Comparison of ENCODE assay signal across 15 cellular contexts in the genomic region with DNA sequence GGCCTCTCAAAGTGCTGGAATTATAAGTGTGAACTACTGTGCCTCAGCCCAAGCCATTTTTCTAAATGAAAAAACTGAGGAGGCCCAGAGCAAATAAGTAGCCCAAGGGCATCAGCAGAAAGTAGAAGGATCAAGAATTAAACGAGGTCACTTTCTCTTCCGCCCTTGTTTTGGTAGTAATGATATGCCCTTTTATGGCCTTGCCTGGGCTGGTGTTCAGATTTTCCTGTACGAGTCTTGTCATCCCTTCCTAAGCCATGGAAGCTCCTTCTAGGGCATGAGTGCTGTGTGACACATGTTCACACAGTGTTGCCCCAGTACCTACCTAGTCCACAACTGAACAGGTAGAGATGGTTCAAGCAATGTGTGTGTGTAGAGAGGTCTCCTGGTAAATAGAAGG. TPM values are rescaled to one million over a fixed set of nuclear protein-coding genes. Genes with fewer than 3 reads are reported as not detected.
A peak's percentile ranks its signal among the peaks of the same experiment; 100 is the strongest.
DNase-seq lines count a peak whose midpoint lies in the region; ATAC-seq and TF ChIP-seq lines count a peak whose summit lies in the region.
"Had no signal": no experiment of that assay in that cellular context is flagged by ENCODE, and none has a peak within 500 bp of the region (broad histone marks: within the 10 kb centered on the region; RNA-seq: fewer than 3 reads in every experiment).

No MANE protein-coding gene starts in this region.

- peaks cover 13% of the 10 kb centered on the region for H3K9me1 ChIP-seq in IMR-90 (ENCODE audit: insufficient read depth, low read length)

- H4K8ac ChIP-seq in IMR-90 (ENCODE audit: low read depth in 2 of 2, low read length in 2 of 2): no peak overlapping the region

- intact Hi-C loops in CD4-positive, alpha-beta memory T cell (cut with micrococcal nuclease): loop anchor here (10.0 kb wide), 1 partner anchor 506 kb away; a partner anchor contains a TSS
- intact Hi-C loops in IMR-90 (cut with micrococcal nuclease): no loop called here
- intact Hi-C loops in naive thymus-derived CD4-positive, alpha-beta T cell (cut with micrococcal nuclease): loop anchor here (10.0 kb wide), 3 partner anchors 346 to 464 kb away; a partner anchor contains a TSS

- H4K91ac ChIP-seq in IMR-90 (ENCODE audit: insufficient read depth, low read depth, low read length): no peak overlapping the region

- no peak overlapping the region for H3K4me2 ChIP-seq in IMR-90 (ENCODE audit: low read depth, low read length)

- H3K27ac Mint-ChIP-seq in CD4-positive, alpha-beta memory T cell: peak overlapping the region in 4 of 7 donors; percentile 24 to 88 (median 77)
- H3K27ac Mint-ChIP-seq in naive thymus-derived CD4-positive, alpha-beta T cell: peak overlapping the region in 4 of 9 donors; percentile 13 to 59 (median 42)

- H3K9ac ChIP-seq in IMR-90 (ENCODE audit: low read depth, low read length): no peak overlapping the region

- no peak overlapping the region for H2AFZ ChIP-seq in IMR-90 (replicated peaks; ENCODE audit: low read length, poor library complexity)

- no peak for TF ChIP-seq RAD21 in IMR-90 (IDR thresholded peaks at IDR 0.05; ENCODE audit: low read length)

- CTCF ChIA-PET in CD4-positive, alpha-beta memory T cell (lab: Charles Lee; ENCODE audit: partially characterized antibody): interaction anchor here (3.4 to 11.6 kb wide), 3 partner anchors 19 to 126 kb away, joined by 13 to 208 read pairs (median 150); no protein-coding TSS in a partner anchor
- CTCF ChIA-PET in IMR-90 (lab: Yijun Ruan, JAX): no interaction called here
- CTCF ChIA-PET in naive thymus-derived CD4-positive, alpha-beta T cell (lab: Charles Lee): interaction anchor here (1.3 to 7.4 kb wide), 2 partner anchors 39 to 97 kb away, joined by 3 to 93 read pairs; no protein-coding TSS in a partner anchor

- H3K23ac ChIP-seq in IMR-90 (ENCODE audit: low read depth, low read length): no peak overlapping the region

- H3K18ac ChIP-seq in IMR-90 (ENCODE audit: low read depth, low read length): no peak overlapping the region

- H2AK5ac ChIP-seq in IMR-90 (ENCODE audit: low read depth, low read length): 0 out of 2 replicates have a peak overlapping the region, but pooled peaks have one; percentile 16

- H3K4me1 Mint-ChIP-seq in CD4-positive, alpha-beta memory T cell: peaks cover 51 to 68% (median 56%) of the 10 kb centered on the region in 4 donors
- H3K4me1 Mint-ChIP-seq in naive thymus-derived CD4-positive, alpha-beta T cell: peaks cover 44 to 68% (median 51%) of the 10 kb centered on the region in 7 donors

- no peak for TF ChIP-seq POLR2A in IMR-90 (IDR thresholded peaks at IDR 0.05; ENCODE audit: low read depth, low read length)

- H3K27me3 ChIP-seq in CD4-positive, alpha-beta memory T cell (ENCODE audit: insufficient read depth, low read length): no peaks in the 10 kb centered on the region
- H3K27me3 ChIP-seq in IMR-90 (ENCODE audit: control insufficient read depth, insufficient read depth, low read length): no peaks in the 10 kb centered on the region
- H3K27me3 ChIP-seq in naive thymus-derived CD4-positive, alpha-beta T cell (ENCODE audit: control insufficient read depth in 2 of 2, insufficient read depth in 2 of 2, low read length in 2 of 2): no peaks in the 10 kb centered on the region
- H3K27me3 ChIP-seq: BE2C had no signal

- H3K4me3 Mint-ChIP-seq in CD4-positive, alpha-beta memory T cell: peak overlapping the region in 2 of 8 donors; percentile 39 to 41
- peak overlapping the region in 5 of 10 donors; percentile 2 to 25 (median 5) for H3K4me3 Mint-ChIP-seq in naive thymus-derived CD4-positive, alpha-beta T cell

- no peak overlapping the region for H3K14ac ChIP-seq in IMR-90 (replicated peaks; ENCODE audit: low read depth, low read length)

- no peak overlapping the region for H4K5ac ChIP-seq in IMR-90 (ENCODE audit: low read depth, low read length)

- H3K36me3 Mint-ChIP-seq in CD4-positive, alpha-beta memory T cell: no peaks in the 10 kb centered on the region
- H3K36me3 Mint-ChIP-seq in naive thymus-derived CD4-positive, alpha-beta T cell: peaks cover 0 to 9% (median 6%) of the 10 kb centered on the region in 5 donors

- no peaks in the 10 kb centered on the region for H3K36me3 ChIP-seq in CD4-positive, alpha-beta memory T cell (ENCODE audit: insufficient read depth, low read length)
- H3K36me3 ChIP-seq in IMR-90 (ENCODE audit: control insufficient read depth, insufficient read depth, low read length): peaks cover 2% of the 10 kb centered on the region; the same call in 1 of the 2 replicates
- peaks cover 0 to 13% (median 0%) of the 10 kb centered on the region in 3 experiments for H3K36me3 ChIP-seq in naive thymus-derived CD4-positive, alpha-beta T cell (ENCODE audit: control insufficient read depth in 2 of 3, insufficient read depth in 3 of 3, low read length in 3 of 3)
- H3K36me3 ChIP-seq: HAP-1 had no signal

- no peak for TF ChIP-seq CTCF in IMR-90 (conservative IDR thresholded peaks at IDR 0.05; ENCODE audit: low read depth, low read length)

- H2BK120ac ChIP-seq in IMR-90 (ENCODE audit: low read depth, low read length): no peak overlapping the region

- peaks cover 67% of the 10 kb centered on the region for H3K4me1 ChIP-seq in CD4-positive, alpha-beta memory T cell (ENCODE audit: insufficient read depth, low read length)
- peaks cover 8% of the 10 kb centered on the region; the same call in 1 of the 2 replicates for H3K4me1 ChIP-seq in IMR-90 (ENCODE audit: control insufficient read depth, insufficient read depth, low read length)
- H3K4me1 ChIP-seq in naive thymus-derived CD4-positive, alpha-beta T cell (ENCODE audit: control insufficient read depth in 2 of 2, insufficient read depth in 2 of 2, low read length in 2 of 2): peaks cover 24 to 38% of the 10 kb centered on the region in 2 donors

- no peak for DNase-seq in CD4-positive, alpha-beta memory T cell
- DNase-seq in IMR-90 (no peak), cerebellar cortex (ENCODE audit: low spot score) (peak; percentile 50), mesenteric fat pad (ENCODE audit: low spot score) (peak; percentile 28), nucleus accumbens (lab: John Stamatoyannopoulos, UW) (no peak), DMS79 (lab: John Stamatoyannopoulos, UW) (no peak)
- DNase-seq in naive thymus-derived CD4-positive, alpha-beta T cell: no peak
- DNase-seq: ACHN; BE2C; Caco-2; CD8-positive, alpha-beta memory T cell; GOT3 had no signal

- WGBS in IMR-90 (ENCODE audit: extremely low coverage in 2 of 2, insufficient read length in 1 of 2), 2 experiments: no CpG with 5 or more reads among the region's 3 CpGs

- H3K4me3 ChIP-seq in CD4-positive, alpha-beta memory T cell (ENCODE audit: low read length in 2 of 2): no peak overlapping the region
- H3K4me3 ChIP-seq in IMR-90 (ENCODE audit: insufficient read depth, low read depth, low read length): no peak overlapping the region
- H3K4me3 ChIP-seq in naive thymus-derived CD4-positive, alpha-beta T cell (ENCODE audit: low read length): no peak overlapping the region
- H3K4me3 ChIP-seq: GM12878, HAP-1 had no signal

- no peak overlapping the region for H2AK9ac ChIP-seq in IMR-90 (replicated peaks; ENCODE audit: low read depth, low read length, poor library complexity)

- no peak overlapping the region for H2BK15ac ChIP-seq in IMR-90 (ENCODE audit: low read depth, low read length)

- H2BK20ac ChIP-seq in IMR-90 (ENCODE audit: low read depth, low read length): no peak overlapping the region

- H3K27me3 Mint-ChIP-seq in CD4-positive, alpha-beta memory T cell: no peaks in the 10 kb centered on the region
- H3K27me3 Mint-ChIP-seq in naive thymus-derived CD4-positive, alpha-beta T cell: no peaks in the 10 kb centered on the region
- H3K27me3 Mint-ChIP-seq: CD8-positive, alpha-beta memory T cell had no signal

- BruUV-seq in IMR-90 (replicated peaks; lab: Mats Ljungman, UMichigan): no TSS peak

- dilution Hi-C loops in IMR-90 (cut with HindIII; ENCODE audit: low sequenced_read_pairs, unreplicated experiment): no loop called here

- no peaks in the 10 kb centered on the region for H3K9me3 Mint-ChIP-seq in CD4-positive, alpha-beta memory T cell
- H3K9me3 Mint-ChIP-seq in naive thymus-derived CD4-positive, alpha-beta T cell: peaks cover 0 to 1% (median 0%) of the 10 kb centered on the region in 11 donors
- H3K9me3 Mint-ChIP-seq: CD8-positive, alpha-beta memory T cell had no signal

- ATAC-seq in IMR-90 (ENCODE audit: low read depth): no peak
- ATAC-seq in naive thymus-derived CD4-positive, alpha-beta T cell: no peak
- ATAC-seq: GM12878 had no signal

- H3K4ac ChIP-seq in IMR-90 (ENCODE audit: low read depth, low read length): no peak overlapping the region

- in situ Hi-C loops in IMR-90 (cut with MboI; ENCODE audit: low sequenced_read_pairs): no loop called here

- POLR2A ChIA-PET in CD4-positive, alpha-beta memory T cell (lab: Charles Lee; ENCODE audit: partially characterized antibody): interaction anchor here (1.5 to 13.6 kb wide), 2 partner anchors 11 to 21 kb away, joined by 4 to 362 read pairs; no protein-coding TSS in a partner anchor
- POLR2A ChIA-PET in IMR-90 (lab: Charles Lee; ENCODE audit: unreplicated experiment): no interaction called here
- POLR2A ChIA-PET in naive thymus-derived CD4-positive, alpha-beta T cell (lab: Charles Lee): interaction anchor here (1.2 to 2.5 kb wide), 4 partner anchors 18 to 71 kb away, joined by 3 to 18 read pairs (median 10); no protein-coding TSS in a partner anchor

- H2BK5ac ChIP-seq in IMR-90 (ENCODE audit: low read depth, low read length, poor library complexity, severe bottlenecking): no peak overlapping the region

- H3K9me3 ChIP-seq in CD4-positive, alpha-beta memory T cell (ENCODE audit: control insufficient read depth in 1 of 2, low read length in 2 of 2): no peaks in the 10 kb centered on the region
- no peaks in the 10 kb centered on the region for H3K9me3 ChIP-seq in IMR-90 (ENCODE audit: control insufficient read depth, insufficient read depth, low read length)
- no peaks in the 10 kb centered on the region for H3K9me3 ChIP-seq in naive thymus-derived CD4-positive, alpha-beta T cell (ENCODE audit: control insufficient read depth in 2 of 3, low read length in 3 of 3)
- H3K9me3 ChIP-seq: Caco-2, HAP-1 had no signal

- no peak overlapping the region for H3K56ac ChIP-seq in IMR-90 (ENCODE audit: extremely low read depth, insufficient read depth, low read length)

- H3K27ac ChIP-seq in CD4-positive, alpha-beta memory T cell (ENCODE audit: low read depth, low read length): no peak overlapping the region
- no peak overlapping the region for H3K27ac ChIP-seq in IMR-90 (ENCODE audit: insufficient read depth, low read length)
- H3K27ac ChIP-seq in naive thymus-derived CD4-positive, alpha-beta T cell (ENCODE audit: low read depth, low read length): no peak overlapping the region
- H3K27ac ChIP-seq: C4-2B had no signal

- peaks cover 46% of the 10 kb centered on the region for H4K20me1 ChIP-seq in IMR-90 (ENCODE audit: insufficient read depth, low read length)

- peaks cover 38 to 82% of the 10 kb centered on the region in 2 experiments for H3K79me1 ChIP-seq in IMR-90 (ENCODE audit: low read depth in 1 of 2, low read length in 2 of 2)

RNA-seq across cellular contexts. Expression of a gene that starts 6.6 kb away (rescaled TPM):
- 10 to 100 TPM; 77.1 to 80.7 TPM for total RNA-seq in CD4-positive, alpha-beta memory T cell
- 100 to 1,000 TPM; 100 to 114 TPM for polyA plus RNA-seq in CD4-positive, alpha-beta memory T cell
- total RNA-seq in IMR-90 (2012; rRNA removed) (8.2 and 9.4 TPM in 2 replicates), mesenteric fat pad (45.3 TPM)
- 31.0 and 33.7 TPM in 2 replicates for polyA plus RNA-seq in IMR-90 (2012; rRNA removed)
- 25.5 and 52.7 TPM in 2 replicates for polyA plus RNA-seq in IMR-90 (2012; cell fraction: cytosol; rRNA removed)
- polyA plus RNA-seq in IMR-90 (2012; cell fraction: nucleus; rRNA removed; ENCODE audit: low replicate concordance): 18.3 and 34.8 TPM in 2 replicates
- total RNA-seq in naive thymus-derived CD4-positive, alpha-beta T cell: 10 to 100 TPM; 44.9 to 90.5 (median 65.8) TPM
- 100 to 1,000 TPM; 105 to 137 TPM for polyA plus RNA-seq in naive thymus-derived CD4-positive, alpha-beta T cell

Comparison
In these comparisons a context has a peak if more than half of its experiments do, and no peak if none do; other contexts are left out.
1. DNase-seq: peak in cerebellar cortex (single experiment) and mesenteric fat pad (single experiment); none in CD4-positive, alpha-beta memory T cell (0 of 5), IMR-90 (single experiment), naive thymus-derived CD4-positive, alpha-beta T cell (0 of 9), nucleus accumbens (0 of 56) and DMS79 (single experiment).